ENCODE assay signal across 9 cellular contexts in the genomic region with DNA sequence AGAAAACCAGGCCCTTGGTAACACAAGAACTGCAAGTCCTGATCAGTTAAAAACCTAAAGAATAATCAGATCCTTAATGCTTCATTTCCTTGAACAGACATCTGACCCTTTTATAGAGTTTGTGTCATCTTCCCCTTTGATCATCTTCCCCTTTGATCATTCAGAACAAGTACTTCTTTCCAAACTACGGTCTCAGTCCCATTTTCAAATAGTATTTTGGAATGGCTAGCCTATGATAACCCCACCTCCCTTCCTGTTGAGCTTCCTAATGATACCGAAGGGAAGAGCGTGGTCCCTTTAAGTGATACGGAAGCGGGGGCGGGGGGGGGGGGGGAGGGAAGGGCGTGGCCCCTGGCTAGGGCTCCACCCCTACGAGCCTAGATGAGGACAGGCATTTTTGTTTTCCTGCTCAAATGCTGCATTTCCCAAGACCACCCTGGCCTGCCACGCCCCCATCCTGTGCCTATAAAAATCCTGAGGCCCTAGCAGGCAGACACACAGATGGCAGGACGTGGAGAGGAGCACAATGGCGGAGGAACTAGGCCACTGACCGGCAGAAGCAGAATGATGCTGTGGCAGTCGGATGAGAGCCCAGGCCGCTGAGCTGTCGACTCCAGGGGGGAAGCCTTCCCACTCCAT. TPM values are rescaled to one million over a fixed set of nuclear protein-coding genes. Genes with fewer than 3 reads are reported as not detected.
DNase-seq lines count a peak whose midpoint lies in the region; ATAC-seq and TF ChIP-seq lines count a peak whose summit lies in the region.
"Had no signal": no experiment of that assay in that cellular context is flagged by ENCODE, and none has a peak within 500 bp of the region (broad histone marks: within the 10 kb centered on the region; RNA-seq: fewer than 3 reads in every experiment).

No MANE protein-coding gene starts in this region.

- no peaks in the 10 kb centered on the region for H3K36me3 ChIP-seq in OCI-LY1 (ENCODE audit: insufficient read depth, low read length)
- H3K36me3 ChIP-seq in ectodermal cell (ENCODE audit: control insufficient read depth, insufficient read depth, low read length) = no peaks in the 10 kb centered on the region

- no peaks in the 10 kb centered on the region for H3K79me2 ChIP-seq in OCI-LY1 (ENCODE audit: insufficient read depth, low read length)

- H3K9me3 ChIP-seq in OCI-LY1 (ENCODE audit: low read length) = no peaks in the 10 kb centered on the region
- H3K9me3 ChIP-seq in ectodermal cell (ENCODE audit: control insufficient read depth, low read length) = no peaks in the 10 kb centered on the region

- H3K9me2 ChIP-seq in OCI-LY1 (ENCODE audit: low read depth, low read length) = no peaks in the 10 kb centered on the region

- peak overlapping the region; percentile 86 for H3K4me2 ChIP-seq in OCI-LY1 (ENCODE audit: low read length)

- no peaks in the 10 kb centered on the region for H4K20me1 ChIP-seq in OCI-LY1 (ENCODE audit: insufficient read depth, low read length)

- H3K4me1 ChIP-seq in OCI-LY1 (ENCODE audit: insufficient read depth, low read length, severe bottlenecking) = peaks cover 21% of the 10 kb centered on the region
- peaks cover 15% of the 10 kb centered on the region for H3K4me1 ChIP-seq in ectodermal cell (ENCODE audit: control insufficient read depth, insufficient read depth, low read length)

- H3K4me1 Mint-ChIP-seq in activated CD8-positive, alpha-beta memory T cell treated with anti-CD3 and anti-CD28 coated beads, Interleukin-2, amount 10 ng/mL, durations not matched to agents 7 days and 5 days = peaks cover 9% of the 10 kb centered on the region

- CTCF ChIA-PET in activated CD8-positive, alpha-beta memory T cell treated with anti-CD3 and anti-CD28 coated beads, Interleukin-2, amount 10 ng/mL, durations not matched to agents 7 days and 5 days (lab: Charles Lee) = no interaction called here

- H3K27ac ChIP-seq in OCI-LY1 (ENCODE audit: low read depth, low read length, poor library complexity, severe bottlenecking) (no peak overlapping the region), ectodermal cell (ENCODE audit: insufficient read depth, low read depth, low read length, poor library complexity, severe bottlenecking) (peak overlapping the region; percentile 77)

- H3K27me3 ChIP-seq in OCI-LY1 (ENCODE audit: insufficient read depth, low read length) (no peaks in the 10 kb centered on the region), ectodermal cell (ENCODE audit: control insufficient read depth, insufficient read depth, low read length, poor library complexity, severe bottlenecking) (no peaks in the 10 kb centered on the region)

- TF ChIP-seq CTCF in OCI-LY1 (IDR thresholded peaks at IDR 0.05; ENCODE audit: low read length) = no peak

- H3K27ac Mint-ChIP-seq in activated CD8-positive, alpha-beta memory T cell treated with anti-CD3 and anti-CD28 coated beads, Interleukin-2, amount 10 ng/mL, durations not matched to agents 7 days and 5 days = no peak overlapping the region

- no peak for ATAC-seq in activated CD8-positive, alpha-beta memory T cell treated with anti-CD3 and anti-CD28 coated beads, Interleukin-2, amount 10 ng/mL, durations not matched to agents 7 days and 5 days

- DNase-seq in NCI-H2227 (lab: John Stamatoyannopoulos, UW; ENCODE audit: unreplicated experiment) (peak; percentile 15), NCI-H2227 treated with DMSO at 0.1 percent for 48 hours (lab: John Stamatoyannopoulos, UW) (no peak), retina (peak; percentile 56), NK-92 (lab: John Stamatoyannopoulos, UW; ENCODE audit: unreplicated experiment) (no peak)
- no peak for DNase-seq in activated CD8-positive, alpha-beta memory T cell treated with anti-CD3 and anti-CD28 coated beads, Interleukin-2, amount 10 ng/mL, durations not matched to agents 7 days and 5 days
- DNase-seq in stimulated activated CD4-positive, alpha-beta T cell treated with anti-CD3 and anti-CD28 coated beads, Interleukin-12 subunit alpha, Interleukin-12 subunit beta, amount 100 ng/mL, for 4 hours = no peak

- 52 to 57% methylated on average over 14 to 15 of the region's 15 CpGs for WGBS in ectodermal cell, 2 experiments

- no peaks in the 10 kb centered on the region for H3F3A ChIP-seq in OCI-LY1 (ENCODE audit: insufficient read depth, low read length)

- H3K4me3 Mint-ChIP-seq in activated CD8-positive, alpha-beta memory T cell treated with anti-CD3 and anti-CD28 coated beads, Interleukin-2, amount 10 ng/mL, durations not matched to agents 7 days and 5 days = no peak overlapping the region

- peak overlapping the region; percentile 83 for H2AFZ ChIP-seq in OCI-LY1 (ENCODE audit: low read length)

- H3K36me3 Mint-ChIP-seq in activated CD8-positive, alpha-beta memory T cell treated with anti-CD3 and anti-CD28 coated beads, Interleukin-2, amount 10 ng/mL, durations not matched to agents 7 days and 5 days = no peaks in the 10 kb centered on the region

- H3K27me3 Mint-ChIP-seq in activated CD8-positive, alpha-beta memory T cell treated with anti-CD3 and anti-CD28 coated beads, Interleukin-2, amount 10 ng/mL, durations not matched to agents 7 days and 5 days = no peaks in the 10 kb centered on the region

- H3K9me3 Mint-ChIP-seq in activated CD8-positive, alpha-beta memory T cell treated with anti-CD3 and anti-CD28 coated beads, Interleukin-2, amount 10 ng/mL, durations not matched to agents 7 days and 5 days (ENCODE audit: low read depth) = no peaks in the 10 kb centered on the region

- H3K4me3 ChIP-seq in OCI-LY1 (ENCODE audit: low read depth, low read length, poor library complexity, severe bottlenecking) (peak overlapping the region; percentile 62), ectodermal cell (ENCODE audit: insufficient read depth, low read depth, low read length) (no peak overlapping the region)

- peak overlapping the region; percentile 55; the same call in 1 of the 2 replicates for H3K9ac ChIP-seq in OCI-LY1 (ENCODE audit: low read length)

RNA-seq across cellular contexts. Expression of gene CHRNA1, which starts 24.1 kb away (rescaled TPM):
- polyA plus RNA-seq in ectodermal cell (2013, experiment 1 of 4) = not detected
- 0.11 TPM for polyA plus RNA-seq in ectodermal cell (2013, experiment 2 of 4)
- not detected for polyA plus RNA-seq in ectodermal cell (2013, experiment 3 of 4)
- polyA plus RNA-seq in ectodermal cell (2013, experiment 4 of 4) = not detected
- total RNA-seq in activated CD8-positive, alpha-beta memory T cell treated with anti-CD3 and anti-CD28 coated beads, Interleukin-2, amount 10 ng/mL, durations not matched to agents 7 days and 5 days = not detected
- total RNA-seq: T-helper 2 cell treated with Interferon-gamma antibody and Interleukin-4, amounts not matched to agents 100 ng/mL and 5 ng/mL, for 36 hours had no signal

Comparison
In these comparisons a context has a peak if more than half of its experiments do, and no peak if none do; other contexts are left out.
1. DNase-seq: peak in NCI-H2227 (single experiment) and retina (single experiment); none in NCI-H2227 treated with DMSO at 0.1 percent for 48 hours (single experiment), NK-92 (single experiment), activated CD8-positive, alpha-beta memory T cell treated with anti-CD3 and anti-CD28 coated beads, Interleukin-2, amount 10 ng/mL, durations not matched to agents 7 days and 5 days (single experiment) and stimulated activated CD4-positive, alpha-beta T cell treated with anti-CD3 and anti-CD28 coated beads, Interleukin-12 subunit alpha, Interleukin-12 subunit beta, amount 100 ng/mL, for 4 hours (single experiment).